In genomic region chr17:67615011-67615561, GRCh38 we compare ENCODE assay signal across 14 cellular contexts.
DNase-seq lines count a peak whose midpoint lies in the region; ATAC-seq and TF ChIP-seq lines count a peak whose summit lies in the region.
"Had no signal": no experiment of that assay in that cellular context is flagged by ENCODE, and none has a peak within 500 bp of the region (broad histone marks: within the 10 kb centered on the region; RNA-seq: fewer than 3 reads in every experiment).

No MANE protein-coding gene starts in this region.

- POLR2A ChIA-PET in HEK293T (lab: Yijun Ruan, JAX) = no interaction called here

- no peaks in the 10 kb centered on the region for H3K27me3 ChIP-seq in RWPE2 (ENCODE audit: insufficient read depth, poor library complexity, severe bottlenecking)
- H3K27me3 ChIP-seq in esophagus squamous epithelium = no peaks in the 10 kb centered on the region
- H3K27me3 ChIP-seq: tibial artery had no signal

- no peaks in the 10 kb centered on the region for H3K4me1 ChIP-seq in RWPE2 (ENCODE audit: insufficient read depth, poor library complexity, severe bottlenecking)
- peaks cover 4 to 31% (median 13%) of the 10 kb centered on the region in 3 donors for H3K4me1 ChIP-seq in esophagus squamous epithelium
- H3K4me1 ChIP-seq: tibial artery had no signal

- no peaks in the 10 kb centered on the region; the same call in 1 of the 2 replicates for H3K36me3 ChIP-seq in RWPE2 (ENCODE audit: low read depth)
- H3K36me3 ChIP-seq in esophagus squamous epithelium = no peaks in the 10 kb centered on the region
- H3K36me3 ChIP-seq: tibial artery had no signal

- DNase-seq in NCI-H1092 treated with DMSO at 0.1 percent for 48 hours (lab: John Stamatoyannopoulos, UW) (peak; percentile 37), NCI-H1092 (lab: John Stamatoyannopoulos, UW) (no peak), RWPE2 (ENCODE audit: low spot score) (peak; percentile 38), esophagus squamous epithelium (lab: John Stamatoyannopoulos, UW) (no peak), putamen (ENCODE audit: low spot score) (peak; percentile 61), HEK293T (ENCODE audit: extremely low spot score) (no peak), DMS53 (lab: John Stamatoyannopoulos, UW) (no peak)
- DNase-seq: activated CD4-positive, alpha-beta T cell treated with anti-CD3 and anti-CD28 coated beads, Interleukin-2, amount 10 ng/mL, durations not matched to agents 7 days and 5 days; NCI-H1048; stimulated activated CD4-positive, alpha-beta T cell treated with anti-CD3 and anti-CD28 coated beads, Interleukin-12 subunit alpha, Interleukin-12 subunit beta, amount 100 ng/mL, for 4 hours; T-helper 17 cell had no signal

- CTCF ChIA-PET in HEK293T (lab: Yijun Ruan, JAX) = interaction anchor here (1.1 to 1.5 kb wide), 2 partner anchors 12 to 236 kb away, joined by 3 to 10 read pairs; no protein-coding TSS in a partner anchor

- H3K27ac ChIP-seq in RWPE2 (ENCODE audit: poor library complexity, severe bottlenecking) (no peak overlapping the region), esophagus squamous epithelium (peak overlapping the region; percentile 13 to 64 (median 36))
- H3K27ac ChIP-seq: 22Rv1, tibial artery had no signal

- WGBS in esophagus squamous epithelium, 2 donors = 37 to 72% methylated on average over 7 to 12 of the region's 13 CpGs

- H3K4me3 ChIP-seq in RWPE2 (ENCODE audit: severe bottlenecking) (no peak overlapping the region), esophagus squamous epithelium (no peak overlapping the region)
- H3K4me3 ChIP-seq: tibial artery had no signal

- TF ChIP-seq CTCF in RWPE2 (IDR thresholded peaks at IDR 0.05; ENCODE audit: poor library complexity, severe bottlenecking) (no peak), esophagus squamous epithelium (IDR thresholded peaks at IDR 0.05) (no peak)

- no peak for TF ChIP-seq POLR2A in esophagus squamous epithelium (IDR thresholded peaks at IDR 0.05)

- H3K9me3 ChIP-seq in RWPE2 (ENCODE audit: severe bottlenecking) = no peaks in the 10 kb centered on the region
- H3K9me3 ChIP-seq in esophagus squamous epithelium = no peaks in the 10 kb centered on the region
- H3K9me3 ChIP-seq: tibial artery had no signal

- intact Hi-C loops in esophagus squamous epithelium (cut with DNase I) = no loop called here

- ATAC-seq in RWPE2 (ENCODE audit: low read depth) (no peak), GM21737 (IDR thresholded peaks at IDR 0.05; ENCODE audit: unreplicated experiment) (no peak)
- ATAC-seq: T-helper 17 cell had no signal

TF ChIP-seq in HEK293T, 16 proteins besides CTCF, POLR2A, EP300 and RAD21:
- TF ChIP-seq LEF1 (IDR thresholded peaks at IDR 0.05; ENCODE audit: borderline replicate concordance) (no peak), TARDBP (IDR thresholded peaks at IDR 0.05) (no peak), CTBP1 (IDR thresholded peaks at IDR 0.05; ENCODE audit: borderline replicate concordance) (no peak), FOXM1 (IDR thresholded peaks at IDR 0.05; ENCODE audit: borderline replicate concordance) (no peak), FOXA1 (IDR thresholded peaks at IDR 0.05) (no peak), FOXK2 (IDR thresholded peaks at IDR 0.05) (no peak), ELF4 (IDR thresholded peaks at IDR 0.05) (no peak), SP1 (IDR thresholded peaks at IDR 0.05) (no peak), HDGF (IDR thresholded peaks at IDR 0.05; ENCODE audit: borderline replicate concordance) (no peak), NFRKB (IDR thresholded peaks at IDR 0.05) (no peak), BHLHE40 (IDR thresholded peaks at IDR 0.05; ENCODE audit: borderline replicate concordance) (no peak), SUZ12 (IDR thresholded peaks at IDR 0.05) (no peak)
- TF ChIP-seq, protein P1, sequence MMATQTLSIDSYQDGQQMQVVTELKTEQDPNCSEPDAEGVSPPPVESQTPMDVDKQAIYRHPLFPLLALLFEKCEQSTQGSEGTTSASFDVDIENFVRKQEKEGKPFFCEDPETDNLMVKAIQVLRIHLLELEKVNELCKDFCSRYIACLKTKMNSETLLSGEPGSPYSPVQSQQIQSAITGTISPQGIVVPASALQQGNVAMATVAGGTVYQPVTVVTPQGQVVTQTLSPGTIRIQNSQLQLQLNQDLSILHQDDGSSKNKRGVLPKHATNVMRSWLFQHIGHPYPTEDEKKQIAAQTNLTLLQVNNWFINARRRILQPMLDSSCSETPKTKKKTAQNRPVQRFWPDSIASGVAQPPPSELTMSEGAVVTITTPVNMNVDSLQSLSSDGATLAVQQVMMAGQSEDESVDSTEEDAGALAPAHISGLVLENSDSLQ (IDR thresholded peaks at IDR 0.05) = no peak

Comparison
In these comparisons a context has a peak if more than half of its experiments do, and no peak if none do; other contexts are left out.
1. DNase-seq: peak in NCI-H1092 treated with DMSO at 0.1 percent for 48 hours (single experiment), RWPE2 (single experiment) and putamen (single experiment); none in NCI-H1092 (single experiment), esophagus squamous epithelium (single experiment), HEK293T (single experiment) and DMS53 (single experiment).